ENCODE assay signal across 8 cellular contexts in genomic region chr7:100272538-100272902, GRCh38. TPM values are rescaled to one million over a fixed set of nuclear protein-coding genes. Genes with fewer than 3 reads are reported as not detected.
DNase-seq lines count a peak whose midpoint lies in the region; ATAC-seq, FAIRE-seq and TF ChIP-seq lines count a peak whose summit lies in the region.
"Not testable (repeated sequence)": the region's sequence is repeated elsewhere in the genome, so short reads cannot be mapped to it uniquely, and the experiment has no call there.

No MANE protein-coding gene starts in this region.

- H4K8ac ChIP-seq in H1 (ENCODE audit: extremely low read depth, insufficient read depth, low read length); neuronal stem cell (ENCODE audit: low read depth, low read length): not testable (repeated sequence)

- CTCF ChIA-PET in H1 (lab: Charles Lee; ENCODE audit: partially characterized antibody): interaction anchor here (1.4 kb wide), 1 partner anchor 142 kb away, joined by 5 read pairs; no protein-coding TSS in a partner anchor

- peaks cover 13% of the 10 kb centered on the region for H3K4me1 Mint-ChIP-seq in activated naive CD8-positive, alpha-beta T cell treated with anti-CD3 and anti-CD28 coated beads for 36 hours

- H2BK15ac ChIP-seq in H1 (ENCODE audit: low read length); neuronal stem cell (ENCODE audit: low read length): not testable (repeated sequence)

- not testable (repeated sequence) for TF ChIP-seq EP300 in H1 (IDR thresholded peaks at IDR 0.05; ENCODE audit: borderline replicate concordance in 1 of 2, low read depth in 2 of 2, low read length in 2 of 2); suprapubic skin (IDR thresholded peaks at IDR 0.05)

- H3K4me2 ChIP-seq in BLaER1 (peak overlapping the region; percentile 72), H1 (ENCODE audit: insufficient read depth in 1 of 2, low read depth in 2 of 2, low read length in 2 of 2) (peak overlapping the region; percentile 18 to 74), keratinocyte (ENCODE audit: control insufficient read depth, extremely low read depth, insufficient read depth, low read depth, low read length) (peak overlapping the region; percentile 39), neuronal stem cell (ENCODE audit: insufficient read depth, low read length, poor library complexity, severe bottlenecking) (peak overlapping the region; percentile 62)

- dilution Hi-C loops in keratinocyte (cut with MboI; ENCODE audit: extremely low pct_ligation_motif_present, low sequenced_read_pairs): not testable (repeated sequence)

- H2AK5ac ChIP-seq in H1 (ENCODE audit: low read depth, low read length); neuronal stem cell (ENCODE audit: low read depth, low read length): not testable (repeated sequence)

- peak overlapping the region; percentile 69 for H3K4me3 Mint-ChIP-seq in activated naive CD8-positive, alpha-beta T cell treated with anti-CD3 and anti-CD28 coated beads for 36 hours

- not testable (repeated sequence) for H3K36me3 ChIP-seq in BLaER1; H1 (ENCODE audit: control insufficient read depth in 2 of 4, insufficient read depth in 4 of 4, low read length in 3 of 4); keratinocyte (ENCODE audit: control insufficient read depth in 2 of 2, extremely low read depth in 1 of 2, insufficient read depth in 2 of 2, low read length in 2 of 2); neuronal stem cell (replicated peaks in 1 of 2; ENCODE audit: control insufficient read depth in 2 of 2, insufficient read depth in 2 of 2, low read length in 2 of 2); suprapubic skin

- H4K91ac ChIP-seq in H1 (replicated peaks; ENCODE audit: insufficient read length, low read length); neuronal stem cell (ENCODE audit: low read depth, low read length, poor library complexity): not testable (repeated sequence)

- not testable (repeated sequence) for H3K9me1 ChIP-seq in keratinocyte (ENCODE audit: control insufficient read depth, extremely low read depth, insufficient read depth, low read length)

- H3K9ac ChIP-seq in BLaER1 (peak overlapping the region; percentile 77), keratinocyte (ENCODE audit: control insufficient read depth, extremely low read depth, insufficient read depth, low read length) (peak overlapping the region; percentile 6)
- H3K9ac ChIP-seq in H1 (replicated peaks in 1 of 4; ENCODE audit: extremely low read depth in 1 of 4, low read depth in 3 of 4, low read length in 3 of 4); neuronal stem cell (ENCODE audit: low read depth, low read length, poor library complexity): not testable (repeated sequence)

- H3K4me3 ChIP-seq in BLaER1 (peak overlapping the region; percentile 82), H1 (ENCODE audit: extremely low read depth in 1 of 4, insufficient read depth in 2 of 4, low read depth in 3 of 4, low read length in 4 of 4) (peak overlapping the region; percentile 53 to 73 (median 60)), keratinocyte (ENCODE audit: control insufficient read depth in 2 of 3, extremely low read depth in 1 of 3, insufficient read depth in 2 of 3, low read depth in 1 of 3, low read length in 3 of 3) (peak overlapping the region; percentile 39 to 46 (median 43)), neuronal stem cell (ENCODE audit: low read length in 2 of 2) (peak overlapping the region; percentile 73 to 89), suprapubic skin (peak overlapping the region; percentile 78)

- ATAC-seq in HG03196 (IDR thresholded peaks at IDR 0.05; ENCODE audit: unreplicated experiment): peak; percentile 4
- ATAC-seq in SK-N-SH treated with all-trans-retinoic acid at 6 μM for 48 hours: not testable (repeated sequence)

- not testable (repeated sequence) for H4K5ac ChIP-seq in H1 (ENCODE audit: insufficient read length, low read depth, low read length)

- not testable (repeated sequence) for H3K27me3 ChIP-seq in BLaER1; H1 (replicated peaks in 1 of 4; ENCODE audit: control insufficient read depth in 3 of 4, extremely low read depth in 1 of 4, insufficient read depth in 3 of 4, low read length in 3 of 4); keratinocyte (ENCODE audit: control insufficient read depth, extremely low read depth, insufficient read depth, low read length); neuronal stem cell (ENCODE audit: control insufficient read depth in 3 of 3, insufficient read depth in 3 of 3, low read depth in 1 of 3, low read length in 3 of 3); suprapubic skin

- not testable (repeated sequence) for H3K23ac ChIP-seq in H1 (ENCODE audit: insufficient read length); neuronal stem cell (ENCODE audit: low read depth, low read length, poor library complexity)

- H3K27ac ChIP-seq in BLaER1; H1 (ENCODE audit: low read depth, low read length); keratinocyte (ENCODE audit: control insufficient read depth, insufficient read depth, low read length); neuronal stem cell (replicated peaks; ENCODE audit: low read length): not testable (repeated sequence)
- peak overlapping the region; percentile 70 for H3K27ac ChIP-seq in suprapubic skin

- POLR2A ChIA-PET in H1 (lab: Charles Lee; ENCODE audit: partially characterized antibody): interaction anchor here (0.6 to 1.7 kb wide), 5 partner anchors 11 to 142 kb away, joined by 3 to 4 read pairs (median 3); partner anchors contain the start of genes GPC2 and STAG3

- H3K9me3 Mint-ChIP-seq in activated naive CD8-positive, alpha-beta T cell treated with anti-CD3 and anti-CD28 coated beads for 36 hours: not testable (repeated sequence)

- H2AFZ ChIP-seq in H1 (ENCODE audit: low read length); keratinocyte (ENCODE audit: control insufficient read depth, low read length): not testable (repeated sequence)
- peak overlapping the region; percentile 96 for H2AFZ ChIP-seq in neuronal stem cell (ENCODE audit: low read length)

- H3K27me3 Mint-ChIP-seq in activated naive CD8-positive, alpha-beta T cell treated with anti-CD3 and anti-CD28 coated beads for 36 hours: not testable (repeated sequence)

- DNase-seq in activated naive CD8-positive, alpha-beta T cell treated with anti-CD3 and anti-CD28 coated beads for 36 hours; H1 (ENCODE audit: low read depth in 1 of 2, low spot score in 2 of 2); keratinocyte (ENCODE audit: low read depth, low spot score); neuronal stem cell (ENCODE audit: low spot score); suprapubic skin (ENCODE audit: low spot score in 2 of 2): not testable (repeated sequence)

- H3K56ac ChIP-seq in H1 (replicated peaks; ENCODE audit: insufficient read length, low read depth, low read length): not testable (repeated sequence)

- not testable (repeated sequence) for TF ChIP-seq POLR2A in H1 (IDR thresholded peaks at IDR 0.05; ENCODE audit: control extremely low read depth in 1 of 2, low read depth in 2 of 2, low read length in 2 of 2); suprapubic skin (IDR thresholded peaks at IDR 0.05)

- not testable (repeated sequence) for FAIRE-seq in H1 (lab: Jason Lieb, UNC); keratinocyte (lab: Jason Lieb, UNC)

- H3K79me1 ChIP-seq in H1 (ENCODE audit: low read depth, low read length); neuronal stem cell (ENCODE audit: low read depth, low read length): not testable (repeated sequence)

- not testable (repeated sequence) for TF ChIP-seq RAD21 in H1 (IDR thresholded peaks at IDR 0.05 in 1 of 2, conservative IDR thresholded peaks at IDR 0.05 in 1 of 2; ENCODE audit: low read depth in 2 of 2, low read length in 2 of 2)

- not testable (repeated sequence) for TF ChIP-seq CTCF in H1 (IDR thresholded peaks at IDR 0.05; ENCODE audit: control extremely low read depth in 1 of 3, insufficient read depth in 1 of 3, low read depth in 1 of 3, low read length in 3 of 3); keratinocyte (optimal IDR thresholded peaks at IDR 0.05 in 1 of 3, IDR thresholded peaks at IDR 0.05 in 1 of 3, conservative IDR thresholded peaks at IDR 0.05 in 1 of 3; ENCODE audit: extremely low read depth in 1 of 3, insufficient read depth in 2 of 3, low read length in 3 of 3); suprapubic skin (IDR thresholded peaks at IDR 0.05)

- peak overlapping the region; percentile 32; the same call in 1 of the 2 replicates for H3K18ac ChIP-seq in H1 (ENCODE audit: extremely low read depth, low read length)
- not testable (repeated sequence) for H3K18ac ChIP-seq in neuronal stem cell (ENCODE audit: low read length)

- not testable (repeated sequence) for H2BK12ac ChIP-seq in H1 (ENCODE audit: low read depth, low read length); neuronal stem cell (ENCODE audit: low read length)

- 13% methylated on average over 10 of the region's 11 CpGs; no CpG with 5 or more reads in 1 of the 2 experiments for WGBS in H1 (ENCODE audit: extremely low coverage in 1 of 2, insufficient coverage in 1 of 2, insufficient read length in 1 of 2, insufficient replicate concordance in 2 of 2, low coverage in 1 of 2, low lambda C conversion rate in 2 of 2, missing lambda C conversion rate in 1 of 2), 2 experiments
- WGBS in neuronal stem cell (ENCODE audit: extremely low coverage in 2 of 2, insufficient read length in 2 of 2, insufficient replicate concordance in 1 of 2), 2 donors: no CpG with 5 or more reads among the region's 11 CpGs
- 47% methylated on average over 11 of the region's 11 CpGs for WGBS in suprapubic skin

- peaks cover 13% of the 10 kb centered on the region; the same call in 1 of the 2 replicates for H3K4me1 ChIP-seq in BLaER1
- H3K4me1 ChIP-seq in H1 (replicated peaks in 1 of 4; ENCODE audit: control insufficient read depth in 3 of 4, insufficient read depth in 4 of 4, low read length in 3 of 4): peaks cover 0 to 13% (median 9%) of the 10 kb centered on the region in 4 experiments; a peak in 6 of 7 replicates
- not testable (repeated sequence) for H3K4me1 ChIP-seq in keratinocyte (ENCODE audit: control insufficient read depth, extremely low read depth, insufficient read depth, low read length); neuronal stem cell (ENCODE audit: control insufficient read depth in 2 of 2, insufficient read depth in 1 of 2, low read depth in 1 of 2, low read length in 2 of 2)
- H3K4me1 ChIP-seq in suprapubic skin: peaks cover 20% of the 10 kb centered on the region

- not testable (repeated sequence) for H3K4ac ChIP-seq in H1 (replicated peaks; ENCODE audit: insufficient read length, low read depth, low read length); neuronal stem cell (ENCODE audit: low read length)

- not testable (repeated sequence) for H2BK5ac ChIP-seq in H1 (ENCODE audit: low read depth, low read length); neuronal stem cell (ENCODE audit: low read length)

- H3K23me2 ChIP-seq in H1 (ENCODE audit: low read depth, low read length): not testable (repeated sequence)

- H3K14ac ChIP-seq in H1 (ENCODE audit: insufficient read length); neuronal stem cell (ENCODE audit: low read length): not testable (repeated sequence)

- H2BK120ac ChIP-seq in H1 (replicated peaks; ENCODE audit: low read depth, low read length); neuronal stem cell (ENCODE audit: low read depth, low read length): not testable (repeated sequence)

- H2BK20ac ChIP-seq in H1 (ENCODE audit: low read length): not testable (repeated sequence)

- H3K36me3 Mint-ChIP-seq in activated naive CD8-positive, alpha-beta T cell treated with anti-CD3 and anti-CD28 coated beads for 36 hours: not testable (repeated sequence)

- H3K79me2 ChIP-seq in H1 (ENCODE audit: control insufficient read depth in 1 of 2, insufficient read depth in 2 of 2, low read length in 2 of 2): peaks cover 3 to 23% of the 10 kb centered on the region in 2 experiments
- H3K79me2 ChIP-seq in keratinocyte (ENCODE audit: control insufficient read depth, insufficient read depth, low read length): not testable (repeated sequence)

- peaks cover 33% of the 10 kb centered on the region for H4K20me1 ChIP-seq in BLaER1
- H4K20me1 ChIP-seq in H1 (replicated peaks in 1 of 2; ENCODE audit: control insufficient read depth in 1 of 2, insufficient read depth in 2 of 2, low read length in 2 of 2); keratinocyte (ENCODE audit: control insufficient read depth, extremely low read depth, insufficient read depth, low read length): not testable (repeated sequence)

- not testable (repeated sequence) for H3K9me3 ChIP-seq in BLaER1; H1 (ENCODE audit: insufficient read depth in 2 of 2, low read depth in 1 of 2, low read length in 1 of 2); keratinocyte (ENCODE audit: control insufficient read depth, low read depth, low read length); neuronal stem cell (replicated peaks in 1 of 2; ENCODE audit: control insufficient read depth in 2 of 2, insufficient read depth in 1 of 2, low read depth in 1 of 2, low read length in 2 of 2); suprapubic skin

- peak overlapping the region; percentile 68 for H3K27ac Mint-ChIP-seq in activated naive CD8-positive, alpha-beta T cell treated with anti-CD3 and anti-CD28 coated beads for 36 hours

RNA-seq across cellular contexts. Expression of gene SPDYE3, which starts 35.0 kb away (rescaled TPM):
- not detected for total RNA-seq in activated naive CD8-positive, alpha-beta T cell treated with anti-CD3 and anti-CD28 coated beads for 36 hours
- not detected in 2 replicates for total RNA-seq in H1 (2021; fragmentation: NEBNext Ultra II Directional; extraction: Animal tissue kit (Norgen Biotek cat#: 25700))
- polyA plus RNA-seq in H1 (2011; rRNA removed): not detected in 2 replicates
- not detected for polyA plus RNA-seq in H1 (2011; cell fraction: cytosol; rRNA removed)
- not detected for polyA plus RNA-seq in H1 (2011; cell fraction: nucleus; rRNA removed)
- polyA plus RNA-seq in H1 (2012, experiment 1 of 2): 2.3 to 3.4 TPM (median 2.5 TPM) in 4 replicates
- polyA plus RNA-seq in H1 (2012, experiment 2 of 2): 1.9 TPM
- not detected for polyA plus RNA-seq in H1 (2013, experiment 1 of 2)
- polyA plus RNA-seq in H1 (2013, experiment 2 of 2): not detected
- polyA minus RNA-seq in H1 (2011; rRNA and poly(A)+ RNA removed): not detected in 2 replicates
- polyA minus RNA-seq in H1 (2011; cell fraction: cytosol; rRNA and poly(A)+ RNA removed): not detected
- polyA minus RNA-seq in H1 (2011; cell fraction: nucleus; rRNA and poly(A)+ RNA removed): not detected
- not detected in 3 replicates for polyA plus RNA-seq in keratinocyte
- not detected for polyA plus RNA-seq in keratinocyte (2011; ENCODE audit: low read depth)
- not detected in 2 replicates for polyA plus RNA-seq in keratinocyte (2011; cell fraction: cytosol; rRNA removed)
- not detected in 2 replicates for polyA plus RNA-seq in keratinocyte (2011; cell fraction: nucleus; rRNA removed)
- 1.5 and 1.9 TPM in 2 replicates for polyA plus RNA-seq in keratinocyte (2012; ENCODE audit: low replicate concordance)
- polyA minus RNA-seq in keratinocyte: not detected in 3 replicates
- polyA minus RNA-seq in keratinocyte (2011; cell fraction: cytosol; rRNA and poly(A)+ RNA removed): not detected
- not detected in 2 replicates for polyA minus RNA-seq in keratinocyte (2011; cell fraction: nucleus; rRNA and poly(A)+ RNA removed)
- polyA plus RNA-seq in neuronal stem cell (2013, experiment 1 of 2): not detected
- polyA plus RNA-seq in neuronal stem cell (2013, experiment 2 of 2): not detected
- not detected for total RNA-seq in suprapubic skin

RNA-seq across cellular contexts. Expression of gene PVRIG, which starts 52.8 kb away (rescaled TPM):
- 10 to 100 TPM; 33.4 to 34.5 TPM for total RNA-seq in activated naive CD8-positive, alpha-beta T cell treated with anti-CD3 and anti-CD28 coated beads for 36 hours
- not detected in 2 replicates for total RNA-seq in H1 (2021; fragmentation: NEBNext Ultra II Directional; extraction: Animal tissue kit (Norgen Biotek cat#: 25700))
- polyA plus RNA-seq in H1 (2011; rRNA removed) (0.15 TPM in 1 of 2 replicates, not detected in the other), keratinocyte (0.31 to 0.41 TPM (median 0.36 TPM) in 3 replicates)
- not detected for polyA plus RNA-seq in H1 (2011; cell fraction: cytosol; rRNA removed)
- polyA plus RNA-seq in H1 (2011; cell fraction: nucleus; rRNA removed): not detected
- polyA plus RNA-seq in H1 (2012, experiment 1 of 2): 0.80 to 2.2 TPM (median 1.2 TPM) in 4 replicates
- polyA plus RNA-seq in H1 (2012, experiment 2 of 2): 2.1 TPM
- polyA plus RNA-seq in H1 (2013, experiment 1 of 2): not detected
- not detected for polyA plus RNA-seq in H1 (2013, experiment 2 of 2)
- polyA minus RNA-seq in H1 (2011; rRNA and poly(A)+ RNA removed): not detected in 2 replicates
- polyA minus RNA-seq in H1 (2011; cell fraction: cytosol; rRNA and poly(A)+ RNA removed): not detected
- not detected for polyA minus RNA-seq in H1 (2011; cell fraction: nucleus; rRNA and poly(A)+ RNA removed)
- not detected for polyA plus RNA-seq in keratinocyte (2011; ENCODE audit: low read depth)
- polyA plus RNA-seq in keratinocyte (2011; cell fraction: cytosol; rRNA removed): not detected in 2 replicates
- 1.2 and 2.8 TPM in 2 replicates for polyA plus RNA-seq in keratinocyte (2011; cell fraction: nucleus; rRNA removed)
- 0.30 TPM in 1 of 2 replicates, not detected in the other for polyA plus RNA-seq in keratinocyte (2012; ENCODE audit: low replicate concordance)
- 1.2 to 1.6 TPM in 2 of 3 replicates, not detected in the other for polyA minus RNA-seq in keratinocyte
- not detected for polyA minus RNA-seq in keratinocyte (2011; cell fraction: cytosol; rRNA and poly(A)+ RNA removed)
- polyA minus RNA-seq in keratinocyte (2011; cell fraction: nucleus; rRNA and poly(A)+ RNA removed): 3.1 and 4.0 TPM in 2 replicates
- not detected for polyA plus RNA-seq in neuronal stem cell (2013, experiment 1 of 2)
- polyA plus RNA-seq in neuronal stem cell (2013, experiment 2 of 2): not detected
- not detected for total RNA-seq in suprapubic skin

Comparison
In these comparisons a context has a peak if more than half of its experiments do, and no peak if none do; other contexts are left out.
1. RNA of gene PVRIG, which starts 52.8 kb away (total RNA-seq): 33.4 to 34.5 TPM in activated naive CD8-positive, alpha-beta T cell treated with anti-CD3 and anti-CD28 coated beads for 36 hours; not detected in H1 and not detected in suprapubic skin; every median in the first group is over 10 times any median in the second.
2. Peak in every context shown above with its lines, with median percentiles within 50 percentile points of each other: H3K4me2 ChIP-seq and H3K4me3 ChIP-seq.